Comparison of ENCODE assay signal across 19 cellular contexts in genomic region chr1:29469457-29469856, GRCh38.
A peak's percentile ranks its signal among the peaks of the same experiment; 100 is the strongest.
DNase-seq lines count a peak whose midpoint lies in the region; ATAC-seq and TF ChIP-seq lines count a peak whose summit lies in the region.
"Had no signal": no experiment of that assay in that cellular context is flagged by ENCODE, and none has a peak within 500 bp of the region (broad histone marks: within the 10 kb centered on the region; RNA-seq: fewer than 3 reads in every experiment).

No MANE protein-coding gene starts in this region.

- TF ChIP-seq CTCF in SK-N-SH (IDR thresholded peaks at IDR 0.05) = no peak
- TF ChIP-seq CTCF in psoas muscle (IDR thresholded peaks at IDR 0.05) = no peak

- ATAC-seq in left cardiac atrium (peak in 1 of 2 donors; percentile 31), psoas muscle (peak; percentile 58 to 83 (median 70)), GM21619 (IDR thresholded peaks at IDR 0.05; ENCODE audit: unreplicated experiment) (no peak)
- ATAC-seq: effector memory CD8-positive, alpha-beta T cell had no signal

- intact Hi-C loops in left cardiac atrium (cut with DNase I) = no loop called here
- intact Hi-C loops in psoas muscle (cut with DNase I) = no loop called here

- H4K20me1 ChIP-seq in GM23248 (ENCODE audit: insufficient read depth) (no peaks in the 10 kb centered on the region), SK-N-SH (ENCODE audit: insufficient read depth) (no peaks in the 10 kb centered on the region)

- H3K9ac ChIP-seq in GM23248 (no peak overlapping the region), SK-N-SH (no peak overlapping the region)
- H3K9ac ChIP-seq: KMS-11 had no signal

- POLR2A ChIA-PET in SK-N-SH (lab: Yijun Ruan, JAX) = interaction anchor here (1.1 kb wide), 2 partner anchors 9 to 19 kb away, joined by 5 read pairs; no protein-coding TSS in a partner anchor

- 21 to 25% methylated on average over 4 of the region's 4 CpGs for WGBS in GM23248 (ENCODE audit: low coverage in 1 of 2, low lambda C conversion rate in 2 of 2, missing lambda C conversion rate in 2 of 2), 2 experiments
- WGBS in SK-N-SH (ENCODE audit: low lambda C conversion rate) = 57% methylated on average over 2 of the region's 4 CpGs
- WGBS in psoas muscle, 3 donors = 26 to 32% (median 28%) methylated on average over 4 of the region's 4 CpGs

- H3K4me1 ChIP-seq in GM23248 (ENCODE audit: insufficient read depth) = no peaks in the 10 kb centered on the region
- peaks cover 0 to 67% of the 10 kb centered on the region in 2 experiments; a peak in 2 of 4 replicates for H3K4me1 ChIP-seq in SK-N-SH (ENCODE audit: control insufficient read depth in 1 of 2, insufficient read depth in 2 of 2, low read depth in 1 of 2, low read length in 1 of 2)
- no peaks in the 10 kb centered on the region for H3K4me1 ChIP-seq in psoas muscle

- TF ChIP-seq EP300 in SK-N-SH (IDR thresholded peaks at IDR 0.05; ENCODE audit: borderline replicate concordance in 1 of 2, low read depth in 1 of 2, low read length in 1 of 2) = peak in 1 of 2 experiments; percentile 54; a peak in 1 of 4 replicates

- H3F3A ChIP-seq in GM23248 (ENCODE audit: insufficient read depth) (no peaks in the 10 kb centered on the region), SK-N-SH (replicated peaks; ENCODE audit: insufficient read depth) (no peaks in the 10 kb centered on the region)

- in situ Hi-C loops in GM23248 (cut with MboI) = no loop called here

- no peak overlapping the region for H3K27ac ChIP-seq in GM23248
- peak overlapping the region; percentile 41 to 100; a peak in 3 of 4 replicates for H3K27ac ChIP-seq in SK-N-SH (ENCODE audit: low read depth in 2 of 2, low read length in 1 of 2)
- H3K27ac ChIP-seq in psoas muscle = no peak overlapping the region
- H3K27ac ChIP-seq: hepatocyte, KMS-11 had no signal

- CTCF ChIA-PET in SK-N-SH (lab: Yijun Ruan, JAX) = interaction anchor here (0.8 to 1.5 kb wide), 5 partner anchors 9 to 911 kb away, joined by 3 to 5 read pairs (median 4); partner anchors contain the start of gene PTPRU

- H3K9me3 ChIP-seq in GM23248 (ENCODE audit: low read depth) (no peaks in the 10 kb centered on the region), SK-N-SH (no peaks in the 10 kb centered on the region), psoas muscle (peaks cover 3% of the 10 kb centered on the region)

- H3K9me2 ChIP-seq in GM23248 (ENCODE audit: insufficient read depth) = no peaks in the 10 kb centered on the region
- no peaks in the 10 kb centered on the region for H3K9me2 ChIP-seq in SK-N-SH

- DNase-seq in GM23248 (peak; percentile 25), SK-N-SH (peak; percentile 67), left cardiac atrium (peak; percentile 35), psoas muscle (peak; percentile 76 to 86), SKM-1 (lab: John Stamatoyannopoulos, UW; ENCODE audit: unreplicated experiment) (no peak), OCI-M2 (lab: John Stamatoyannopoulos, UW; ENCODE audit: unreplicated experiment) (no peak)
- no peak for DNase-seq in stimulated activated CD8-positive, alpha-beta memory T cell treated with anti-CD3 and anti-CD28 coated beads, Interleukin-4, amount 100 ng/mL, for 48 hours
- DNase-seq: activated CD4-positive, alpha-beta T cell treated with anti-CD3 and anti-CD28 coated beads for 4 hours; amniotic stem cell; effector memory CD8-positive, alpha-beta T cell; GDM1; HFFc6; midbrain; NCI-H1105; NCI-H526; stimulated activated CD4-positive, alpha-beta T cell treated with anti-CD3 and anti-CD28 coated beads, Interleukin-2, amount 100 ng/mL, for 48 hours had no signal

- TF ChIP-seq RAD21 in SK-N-SH (IDR thresholded peaks at IDR 0.05; ENCODE audit: low read length) = peak; percentile 10; the same call in 1 of the 2 replicates

- H3K27me3 ChIP-seq in GM23248 (replicated peaks; ENCODE audit: insufficient read depth) = peaks cover 15% of the 10 kb centered on the region; the same call in 1 of the 2 replicates
- H3K27me3 ChIP-seq in SK-N-SH (ENCODE audit: insufficient read depth) = no peaks in the 10 kb centered on the region; the same call in 1 of the 2 replicates
- peaks cover 0 to 12% (median 0%) of the 10 kb centered on the region in 3 donors for H3K27me3 ChIP-seq in psoas muscle (ENCODE audit: insufficient read depth in 3 of 3, low read length in 2 of 3)
- H3K27me3 ChIP-seq: hepatocyte had no signal

- H2AFZ ChIP-seq in GM23248 (no peak overlapping the region), SK-N-SH (ENCODE audit: low read depth) (no peak overlapping the region)
- H2AFZ ChIP-seq: hepatocyte had no signal

- H3K4me2 ChIP-seq in GM23248 (ENCODE audit: unreplicated experiment) (no peak overlapping the region), SK-N-SH (no peak overlapping the region)
- H3K4me2 ChIP-seq: hepatocyte, KMS-11 had no signal

- H3K36me3 ChIP-seq in GM23248 (ENCODE audit: low read depth) = no peaks in the 10 kb centered on the region
- H3K36me3 ChIP-seq in SK-N-SH (replicated peaks in 1 of 2; ENCODE audit: control insufficient read depth in 1 of 2, insufficient read depth in 2 of 2, low read length in 1 of 2) = no peaks in the 10 kb centered on the region
- H3K36me3 ChIP-seq in psoas muscle (ENCODE audit: insufficient read depth in 1 of 2, low read depth in 1 of 2) = no peaks in the 10 kb centered on the region

- H3K79me2 ChIP-seq in GM23248 (ENCODE audit: insufficient read depth) = no peaks in the 10 kb centered on the region
- H3K79me2 ChIP-seq in SK-N-SH (ENCODE audit: insufficient read depth) = no peaks in the 10 kb centered on the region
- H3K79me2 ChIP-seq: hepatocyte had no signal

- H3K4me3 ChIP-seq in GM23248 = no peak overlapping the region
- H3K4me3 ChIP-seq in SK-N-SH (ENCODE audit: low read depth in 2 of 2, low read length in 1 of 2) = no peak overlapping the region
- H3K4me3 ChIP-seq in psoas muscle = no peak overlapping the region
- H3K4me3 ChIP-seq: hepatocyte had no signal

TF ChIP-seq in SK-N-SH, 30 proteins besides CTCF, POLR2A, EP300 and RAD21:
- TF ChIP-seq, protein P1, sequence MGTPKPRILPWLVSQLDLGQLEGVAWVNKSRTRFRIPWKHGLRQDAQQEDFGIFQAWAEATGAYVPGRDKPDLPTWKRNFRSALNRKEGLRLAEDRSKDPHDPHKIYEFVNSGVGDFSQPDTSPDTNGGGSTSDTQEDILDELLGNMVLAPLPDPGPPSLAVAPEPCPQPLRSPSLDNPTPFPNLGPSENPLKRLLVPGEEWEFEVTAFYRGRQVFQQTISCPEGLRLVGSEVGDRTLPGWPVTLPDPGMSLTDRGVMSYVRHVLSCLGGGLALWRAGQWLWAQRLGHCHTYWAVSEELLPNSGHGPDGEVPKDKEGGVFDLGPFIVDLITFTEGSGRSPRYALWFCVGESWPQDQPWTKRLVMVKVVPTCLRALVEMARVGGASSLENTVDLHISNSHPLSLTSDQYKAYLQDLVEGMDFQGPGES (IDR thresholded peaks at IDR 0.05; ENCODE audit: low read depth, low read length) = no peak
- no peak for TF ChIP-seq MXI1 (IDR thresholded peaks at IDR 0.05; ENCODE audit: low read depth, low read length)
- no peak for TF ChIP-seq FOXJ3 (CRISPR knock-in tag; IDR thresholded peaks at IDR 0.05)
- TF ChIP-seq PBX3 (IDR thresholded peaks at IDR 0.05) = no peak
- TF ChIP-seq USF2 (IDR thresholded peaks at IDR 0.05; ENCODE audit: borderline replicate concordance, low read depth, low read length) = no peak
- TF ChIP-seq, protein P2, sequence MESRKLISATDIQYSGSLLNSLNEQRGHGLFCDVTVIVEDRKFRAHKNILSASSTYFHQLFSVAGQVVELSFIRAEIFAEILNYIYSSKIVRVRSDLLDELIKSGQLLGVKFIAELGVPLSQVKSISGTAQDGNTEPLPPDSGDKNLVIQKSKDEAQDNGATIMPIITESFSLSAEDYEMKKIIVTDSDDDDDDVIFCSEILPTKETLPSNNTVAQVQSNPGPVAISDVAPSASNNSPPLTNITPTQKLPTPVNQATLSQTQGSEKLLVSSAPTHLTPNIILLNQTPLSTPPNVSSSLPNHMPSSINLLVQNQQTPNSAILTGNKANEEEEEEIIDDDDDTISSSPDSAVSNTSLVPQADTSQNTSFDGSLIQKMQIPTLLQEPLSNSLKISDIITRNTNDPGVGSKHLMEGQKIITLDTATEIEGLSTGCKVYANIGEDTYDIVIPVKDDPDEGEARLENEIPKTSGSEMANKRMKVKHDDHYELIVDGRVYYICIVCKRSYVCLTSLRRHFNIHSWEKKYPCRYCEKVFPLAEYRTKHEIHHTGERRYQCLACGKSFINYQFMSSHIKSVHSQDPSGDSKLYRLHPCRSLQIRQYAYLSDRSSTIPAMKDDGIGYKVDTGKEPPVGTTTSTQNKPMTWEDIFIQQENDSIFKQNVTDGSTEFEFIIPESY (IDR thresholded peaks at IDR 0.05; ENCODE audit: borderline replicate concordance, low read depth) = no peak
- no peak for TF ChIP-seq NRF1 (IDR thresholded peaks at IDR 0.05; ENCODE audit: low read depth, low read length)
- no peak for TF ChIP-seq MAX (IDR thresholded peaks at IDR 0.05; ENCODE audit: low read depth)
- TF ChIP-seq EZH2phosphoT487 (IDR thresholded peaks at IDR 0.05; ENCODE audit: borderline replicate concordance, low read depth) = no peak
- TF ChIP-seq FOSL2 (IDR thresholded peaks at IDR 0.05; ENCODE audit: borderline replicate concordance, low read depth) = no peak
- no peak for TF ChIP-seq ELF1 (IDR thresholded peaks at IDR 0.05)
- TF ChIP-seq POLR2AphosphoS5 (IDR thresholded peaks at IDR 0.05; ENCODE audit: low read depth, low read length) = no peak
- TF ChIP-seq FOXM1 (IDR thresholded peaks at IDR 0.05; ENCODE audit: low read depth) = no peak
- TF ChIP-seq TEAD4 (IDR thresholded peaks at IDR 0.05; ENCODE audit: borderline replicate concordance, insufficient read depth) = no peak

Comparison
In these comparisons a context has a peak if more than half of its experiments do, and no peak if none do; other contexts are left out.
1. DNase-seq: peak in GM23248 (single experiment), SK-N-SH (single experiment), left cardiac atrium (single experiment) and psoas muscle (2 of 2); none in SKM-1 (single experiment), OCI-M2 (single experiment) and stimulated activated CD8-positive, alpha-beta memory T cell treated with anti-CD3 and anti-CD28 coated beads, Interleukin-4, amount 100 ng/mL, for 48 hours (single experiment).
2. H3K27ac ChIP-seq: peak in SK-N-SH (2 of 2); none in GM23248 (single experiment) and psoas muscle (single experiment).